In genomic region chr1:202122639-202123335, GRCh38 we compare ENCODE assay signal across 8 cellular contexts. TPM values are rescaled to one million over a fixed set of nuclear protein-coding genes. Genes with fewer than 3 reads are reported as not detected.
DNase-seq lines count a peak whose midpoint lies in the region; ATAC-seq and TF ChIP-seq lines count a peak whose summit lies in the region.

A gene with protein sequence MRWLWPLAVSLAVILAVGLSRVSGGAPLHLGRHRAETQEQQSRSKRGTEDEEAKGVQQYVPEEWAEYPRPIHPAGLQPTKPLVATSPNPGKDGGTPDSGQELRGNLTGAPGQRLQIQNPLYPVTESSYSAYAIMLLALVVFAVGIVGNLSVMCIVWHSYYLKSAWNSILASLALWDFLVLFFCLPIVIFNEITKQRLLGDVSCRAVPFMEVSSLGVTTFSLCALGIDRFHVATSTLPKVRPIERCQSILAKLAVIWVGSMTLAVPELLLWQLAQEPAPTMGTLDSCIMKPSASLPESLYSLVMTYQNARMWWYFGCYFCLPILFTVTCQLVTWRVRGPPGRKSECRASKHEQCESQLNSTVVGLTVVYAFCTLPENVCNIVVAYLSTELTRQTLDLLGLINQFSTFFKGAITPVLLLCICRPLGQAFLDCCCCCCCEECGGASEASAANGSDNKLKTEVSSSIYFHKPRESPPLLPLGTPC (plus strand): TSS chr1:202122917. CDS start chr1:202122964, 47 bp downstream.

- no peak within 1 kb of the TSS for H3K27ac ChIP-seq in foreskin keratinocyte

- H3K4me3 Mint-ChIP-seq in endothelial cell (ENCODE audit: unreplicated experiment), result no peak within 1 kb of the TSS

- TF ChIP-seq POLR2A in lower leg skin (IDR thresholded peaks at IDR 0.05), result no peak

- no peaks in the 10 kb centered on the region for H3K4me1 ChIP-seq in foreskin keratinocyte

- H3K27me3 ChIP-seq in foreskin keratinocyte, result no peaks in the 10 kb centered on the region

- H3K4me3 ChIP-seq in lower leg skin (ENCODE audit: low read depth, poor library complexity, severe bottlenecking), result no peak within 1 kb of the TSS

- H3K4me1 Mint-ChIP-seq in endothelial cell (ENCODE audit: unreplicated experiment), result peaks cover 15% of the 10 kb centered on the region

- DNase-seq in AG09319 (ENCODE audit: extremely low read depth, low read depth), result no peak
- peak; percentile 43 for DNase-seq in NCI-H69 (lab: John Stamatoyannopoulos, UW)
- DNase-seq in endothelial cell (ENCODE audit: low spot score), result peak; percentile 66
- DNase-seq in middle frontal gyrus (ENCODE audit: extremely low spot score, low spot score), result peak; percentile 70
- no peak for DNase-seq in lower leg skin (ENCODE audit: low spot score in 2 of 2)
- DNase-seq in activated CD4-positive, CD25-positive, alpha-beta regulatory T cell (lab: John Stamatoyannopoulos, UW), result no peak
- no peak for DNase-seq in foreskin keratinocyte
- no peak for DNase-seq in T-helper 1 cell

- H3K9me3 Mint-ChIP-seq in endothelial cell (ENCODE audit: unreplicated experiment), result no peaks in the 10 kb centered on the region

- peaks cover 8% of the 10 kb centered on the region for H3K27me3 Mint-ChIP-seq in endothelial cell (ENCODE audit: unreplicated experiment)

- 66 to 74% methylated on average over 18 to 19 of the region's 19 CpGs for WGBS in lower leg skin, 2 donors

- ATAC-seq in foreskin keratinocyte, result no peak

- H3K36me3 Mint-ChIP-seq in endothelial cell (ENCODE audit: low read depth, unreplicated experiment), result no peaks in the 10 kb centered on the region

- no peak within 1 kb of the TSS for H3K27ac Mint-ChIP-seq in endothelial cell (ENCODE audit: unreplicated experiment)

- TF ChIP-seq CTCF in AG09319 (IDR thresholded peaks at IDR 0.05; ENCODE audit: low read depth, low read length) (peak; percentile 57), endothelial cell (IDR thresholded peaks at IDR 0.05; ENCODE audit: unreplicated experiment) (peak; percentile 31), lower leg skin (IDR thresholded peaks at IDR 0.05) (no peak), foreskin keratinocyte (conservative IDR thresholded peaks at IDR 0.05) (no peak)

- intact Hi-C loops in lower leg skin (cut with DNase I; ENCODE audit: low total_unique reads), result no loop called here

RNA-seq across cellular contexts. Expression of the gene that starts here (rescaled TPM):
- total RNA-seq in endothelial cell (ENCODE audit: unreplicated experiment) (not detected), lower leg skin (under 1 TPM in 2 of 4 donors, not detected in 2; 0.02 to 0.06 TPM), foreskin keratinocyte (0.03 TPM in 1 of 2 replicates, not detected in the other)
- polyA plus RNA-seq in foreskin keratinocyte, result 0.01 and 0.02 TPM in 2 replicates

Comparison
In these comparisons a context has a peak if more than half of its experiments do, and no peak if none do; other contexts are left out.
1. Peak in DNase-seq in endothelial cell; RNA of the gene not detected or under 1 TPM.
2. DNase-seq: peak in NCI-H69 (single experiment) and middle frontal gyrus (single experiment); none in AG09319 (single experiment), lower leg skin (0 of 2), activated CD4-positive, CD25-positive, alpha-beta regulatory T cell (0 of 4), foreskin keratinocyte (0 of 2) and T-helper 1 cell (0 of 5).
3. CTCF ChIP-seq: peak in AG09319 (single experiment) and endothelial cell (single experiment); none in lower leg skin (0 of 3) and foreskin keratinocyte (single experiment).